Comparison of ENCODE assay signal across 1 cellular context in the genomic region with DNA sequence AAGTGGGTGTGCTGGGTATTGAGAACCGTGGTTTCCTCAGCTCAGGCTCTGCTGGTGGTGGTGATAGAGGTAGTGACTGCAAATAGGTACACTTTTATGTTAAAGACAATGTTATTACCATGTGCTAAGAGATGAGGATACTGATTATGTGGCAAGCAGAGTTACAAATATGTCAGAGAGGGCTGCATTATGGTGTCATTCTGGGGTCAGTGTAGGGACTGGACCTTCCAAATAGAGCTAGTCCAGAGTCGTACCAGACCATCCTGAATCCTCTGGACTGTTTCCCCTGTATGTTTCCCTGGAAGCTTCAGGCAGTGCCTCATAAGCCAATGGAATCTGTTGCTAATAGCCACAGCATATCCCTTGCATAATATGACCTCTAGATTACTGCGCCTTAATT.
TF ChIP-seq lines count a peak whose summit lies in the region.

A gene (minus strand): TSS at position 101 of the 400 bp plus-strand sequence. CDS start 119 bp downstream, outside the sequence.

TF ChIP-seq in WTC11, 78 proteins besides CTCF, POLR2A, EP300 and RAD21 (continued from another document):
- TF ChIP-seq, protein P1, sequence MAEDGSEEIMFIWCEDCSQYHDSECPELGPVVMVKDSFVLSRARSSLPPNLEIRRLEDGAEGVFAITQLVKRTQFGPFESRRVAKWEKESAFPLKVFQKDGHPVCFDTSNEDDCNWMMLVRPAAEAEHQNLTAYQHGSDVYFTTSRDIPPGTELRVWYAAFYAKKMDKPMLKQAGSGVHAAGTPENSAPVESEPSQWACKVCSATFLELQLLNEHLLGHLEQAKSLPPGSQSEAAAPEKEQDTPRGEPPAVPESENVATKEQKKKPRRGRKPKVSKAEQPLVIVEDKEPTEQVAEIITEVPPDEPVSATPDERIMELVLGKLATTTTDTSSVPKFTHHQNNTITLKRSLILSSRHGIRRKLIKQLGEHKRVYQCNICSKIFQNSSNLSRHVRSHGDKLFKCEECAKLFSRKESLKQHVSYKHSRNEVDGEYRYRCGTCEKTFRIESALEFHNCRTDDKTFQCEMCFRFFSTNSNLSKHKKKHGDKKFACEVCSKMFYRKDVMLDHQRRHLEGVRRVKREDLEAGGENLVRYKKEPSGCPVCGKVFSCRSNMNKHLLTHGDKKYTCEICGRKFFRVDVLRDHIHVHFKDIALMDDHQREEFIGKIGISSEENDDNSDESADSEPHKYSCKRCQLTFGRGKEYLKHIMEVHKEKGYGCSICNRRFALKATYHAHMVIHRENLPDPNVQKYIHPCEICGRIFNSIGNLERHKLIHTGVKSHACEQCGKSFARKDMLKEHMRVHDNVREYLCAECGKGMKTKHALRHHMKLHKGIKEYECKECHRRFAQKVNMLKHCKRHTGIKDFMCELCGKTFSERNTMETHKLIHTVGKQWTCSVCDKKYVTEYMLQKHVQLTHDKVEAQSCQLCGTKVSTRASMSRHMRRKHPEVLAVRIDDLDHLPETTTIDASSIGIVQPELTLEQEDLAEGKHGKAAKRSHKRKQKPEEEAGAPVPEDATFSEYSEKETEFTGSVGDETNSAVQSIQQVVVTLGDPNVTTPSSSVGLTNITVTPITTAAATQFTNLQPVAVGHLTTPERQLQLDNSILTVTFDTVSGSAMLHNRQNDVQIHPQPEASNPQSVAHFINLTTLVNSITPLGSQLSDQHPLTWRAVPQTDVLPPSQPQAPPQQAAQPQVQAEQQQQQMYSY (CRISPR knock-in tag; IDR thresholded peaks at IDR 0.05): no peak
- TF ChIP-seq ZNF671 (CRISPR knock-in tag; IDR thresholded peaks at IDR 0.05) (no peak), ETV6 (CRISPR knock-in tag; IDR thresholded peaks at IDR 0.05) (no peak), TEAD1 (CRISPR knock-in tag; IDR thresholded peaks at IDR 0.05) (no peak), GRHL2 (CRISPR knock-in tag; IDR thresholded peaks at IDR 0.05; ENCODE audit: insufficient replicate concordance, severe bottlenecking) (no peak), ELF4 (CRISPR knock-in tag; IDR thresholded peaks at IDR 0.05; ENCODE audit: low read depth) (no peak), FOXJ3 (CRISPR knock-in tag; IDR thresholded peaks at IDR 0.05; ENCODE audit: borderline replicate concordance) (no peak)
- TF ChIP-seq, protein P2, sequence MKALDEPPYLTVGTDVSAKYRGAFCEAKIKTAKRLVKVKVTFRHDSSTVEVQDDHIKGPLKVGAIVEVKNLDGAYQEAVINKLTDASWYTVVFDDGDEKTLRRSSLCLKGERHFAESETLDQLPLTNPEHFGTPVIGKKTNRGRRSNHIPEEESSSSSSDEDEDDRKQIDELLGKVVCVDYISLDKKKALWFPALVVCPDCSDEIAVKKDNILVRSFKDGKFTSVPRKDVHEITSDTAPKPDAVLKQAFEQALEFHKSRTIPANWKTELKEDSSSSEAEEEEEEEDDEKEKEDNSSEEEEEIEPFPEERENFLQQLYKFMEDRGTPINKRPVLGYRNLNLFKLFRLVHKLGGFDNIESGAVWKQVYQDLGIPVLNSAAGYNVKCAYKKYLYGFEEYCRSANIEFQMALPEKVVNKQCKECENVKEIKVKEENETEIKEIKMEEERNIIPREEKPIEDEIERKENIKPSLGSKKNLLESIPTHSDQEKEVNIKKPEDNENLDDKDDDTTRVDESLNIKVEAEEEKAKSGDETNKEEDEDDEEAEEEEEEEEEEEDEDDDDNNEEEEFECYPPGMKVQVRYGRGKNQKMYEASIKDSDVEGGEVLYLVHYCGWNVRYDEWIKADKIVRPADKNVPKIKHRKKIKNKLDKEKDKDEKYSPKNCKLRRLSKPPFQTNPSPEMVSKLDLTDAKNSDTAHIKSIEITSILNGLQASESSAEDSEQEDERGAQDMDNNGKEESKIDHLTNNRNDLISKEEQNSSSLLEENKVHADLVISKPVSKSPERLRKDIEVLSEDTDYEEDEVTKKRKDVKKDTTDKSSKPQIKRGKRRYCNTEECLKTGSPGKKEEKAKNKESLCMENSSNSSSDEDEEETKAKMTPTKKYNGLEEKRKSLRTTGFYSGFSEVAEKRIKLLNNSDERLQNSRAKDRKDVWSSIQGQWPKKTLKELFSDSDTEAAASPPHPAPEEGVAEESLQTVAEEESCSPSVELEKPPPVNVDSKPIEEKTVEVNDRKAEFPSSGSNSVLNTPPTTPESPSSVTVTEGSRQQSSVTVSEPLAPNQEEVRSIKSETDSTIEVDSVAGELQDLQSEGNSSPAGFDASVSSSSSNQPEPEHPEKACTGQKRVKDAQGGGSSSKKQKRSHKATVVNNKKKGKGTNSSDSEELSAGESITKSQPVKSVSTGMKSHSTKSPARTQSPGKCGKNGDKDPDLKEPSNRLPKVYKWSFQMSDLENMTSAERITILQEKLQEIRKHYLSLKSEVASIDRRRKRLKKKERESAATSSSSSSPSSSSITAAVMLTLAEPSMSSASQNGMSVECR (CRISPR knock-in tag; IDR thresholded peaks at IDR 0.05; ENCODE audit: borderline replicate concordance): no peak
- TF ChIP-seq, protein P3, sequence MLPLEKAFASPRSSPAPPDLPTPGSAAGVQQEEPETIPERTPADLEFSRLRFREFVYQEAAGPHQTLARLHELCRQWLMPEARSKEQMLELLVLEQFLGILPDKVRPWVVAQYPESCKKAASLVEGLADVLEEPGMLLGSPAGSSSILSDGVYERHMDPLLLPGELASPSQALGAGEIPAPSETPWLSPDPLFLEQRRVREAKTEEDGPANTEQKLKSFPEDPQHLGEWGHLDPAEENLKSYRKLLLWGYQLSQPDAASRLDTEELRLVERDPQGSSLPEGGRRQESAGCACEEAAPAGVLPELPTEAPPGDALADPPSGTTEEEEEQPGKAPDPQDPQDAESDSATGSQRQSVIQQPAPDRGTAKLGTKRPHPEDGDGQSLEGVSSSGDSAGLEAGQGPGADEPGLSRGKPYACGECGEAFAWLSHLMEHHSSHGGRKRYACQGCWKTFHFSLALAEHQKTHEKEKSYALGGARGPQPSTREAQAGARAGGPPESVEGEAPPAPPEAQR (CRISPR knock-in tag; IDR thresholded peaks at IDR 0.05): no peak
- TF ChIP-seq, protein P4, sequence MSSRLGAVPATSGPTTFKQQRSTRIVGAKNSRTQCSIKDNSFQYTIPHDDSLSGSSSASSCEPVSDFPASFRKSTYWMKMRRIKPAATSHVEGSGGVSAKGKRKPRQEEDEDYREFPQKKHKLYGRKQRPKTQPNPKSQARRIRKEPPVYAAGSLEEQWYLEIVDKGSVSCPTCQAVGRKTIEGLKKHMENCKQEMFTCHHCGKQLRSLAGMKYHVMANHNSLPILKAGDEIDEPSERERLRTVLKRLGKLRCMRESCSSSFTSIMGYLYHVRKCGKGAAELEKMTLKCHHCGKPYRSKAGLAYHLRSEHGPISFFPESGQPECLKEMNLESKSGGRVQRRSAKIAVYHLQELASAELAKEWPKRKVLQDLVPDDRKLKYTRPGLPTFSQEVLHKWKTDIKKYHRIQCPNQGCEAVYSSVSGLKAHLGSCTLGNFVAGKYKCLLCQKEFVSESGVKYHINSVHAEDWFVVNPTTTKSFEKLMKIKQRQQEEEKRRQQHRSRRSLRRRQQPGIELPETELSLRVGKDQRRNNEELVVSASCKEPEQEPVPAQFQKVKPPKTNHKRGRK (CRISPR knock-in tag; IDR thresholded peaks at IDR 0.05; ENCODE audit: borderline replicate concordance): no peak
TF ChIP-seq in WTC11: peak in this region for 0.
